19 cellular contexts compared by ENCODE assay signal in the genomic region with DNA sequence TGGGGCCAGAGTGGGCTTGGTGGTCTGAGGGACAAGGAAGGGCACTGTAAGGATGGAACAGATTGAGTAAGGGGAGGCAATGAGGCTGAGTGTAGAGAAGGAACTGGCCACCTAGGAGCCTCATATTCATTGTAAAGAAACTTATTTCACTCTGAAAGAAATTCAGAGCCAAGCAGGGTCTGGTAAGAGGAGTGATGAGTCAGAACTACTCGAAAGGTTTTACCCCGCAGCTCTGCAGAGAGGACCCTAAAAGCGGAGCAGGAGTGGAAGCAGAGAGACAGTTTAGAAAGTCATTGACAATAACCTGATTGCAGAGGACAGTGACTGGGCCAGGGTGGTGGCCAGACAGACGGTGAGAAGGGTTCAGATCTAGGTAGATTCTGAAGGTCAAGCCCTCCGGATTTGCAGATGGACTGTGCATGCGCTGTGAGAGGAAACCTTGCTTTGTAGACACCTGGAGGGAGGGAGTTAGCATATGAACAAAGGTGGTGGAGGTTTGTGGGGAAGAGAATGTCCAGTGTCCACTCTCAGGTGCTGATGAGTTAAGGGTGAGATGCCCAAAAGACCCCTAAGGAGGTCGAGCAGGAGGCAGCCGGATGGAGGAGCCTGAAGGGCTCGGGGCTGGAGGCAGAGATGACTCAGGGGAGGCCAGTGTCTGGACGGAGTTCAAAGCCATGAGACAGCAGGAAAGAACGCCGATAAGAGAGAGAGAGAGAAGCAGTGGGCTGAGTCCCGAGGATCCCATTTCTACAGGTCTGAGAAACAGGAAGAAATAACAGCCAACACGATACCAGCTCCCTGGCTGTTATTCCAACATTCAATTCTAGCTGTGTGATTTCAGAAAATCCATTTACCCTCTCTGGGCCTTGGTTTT.
DNase-seq lines count a peak whose midpoint lies in the region; ATAC-seq and TF ChIP-seq lines count a peak whose summit lies in the region.
"Had no signal": no experiment of that assay in that cellular context is flagged by ENCODE, and none has a peak within 500 bp of the region (broad histone marks: within the 10 kb centered on the region; RNA-seq: fewer than 3 reads in every experiment).

No MANE protein-coding gene starts in this region.

- no TSS peak for BruUV-seq in HCT116 (replicated peaks; lab: Mats Ljungman, UMichigan)

- no peak overlapping the region for H2AK5ac ChIP-seq in trophoblast cell (ENCODE audit: low read length)

- H3K9me2 ChIP-seq in HCT116 (ENCODE audit: insufficient read depth) (no peaks in the 10 kb centered on the region), hepatocyte (replicated peaks; ENCODE audit: insufficient read depth) (no peaks in the 10 kb centered on the region)

- H3K79me2 ChIP-seq in HCT116 (ENCODE audit: insufficient read depth, low read length) (no peaks in the 10 kb centered on the region), hepatocyte (no peaks in the 10 kb centered on the region), trophoblast cell (ENCODE audit: control insufficient read depth, insufficient read depth, low read length, poor library complexity) (no peaks in the 10 kb centered on the region)

- no peak overlapping the region for H2BK120ac ChIP-seq in trophoblast cell (ENCODE audit: insufficient read depth, low read length, poor library complexity)

- TF ChIP-seq RAD21 in HCT116 (IDR thresholded peaks at IDR 0.05; ENCODE audit: low read depth) = no peak

- H2BK5ac ChIP-seq in trophoblast cell (ENCODE audit: low read depth, low read length, poor library complexity) = no peak overlapping the region

- CTCF ChIA-PET in HCT116 (lab: Charles Lee) = no interaction called here

- intact Hi-C loops in HCT116 (cut with micrococcal nuclease) (no loop called here), heart left ventricle (cut with DNase I) (no loop called here)

- no peak overlapping the region for H4K8ac ChIP-seq in trophoblast cell (ENCODE audit: low read depth, low read length)

- 75% methylated on average over 14 of the region's 14 CpGs for WGBS in hepatocyte (ENCODE audit: low lambda C conversion rate, missing lambda C conversion rate)
- WGBS in trophoblast cell (ENCODE audit: extremely low coverage, insufficient coverage, insufficient read length) = no CpG with 5 or more reads among the region's 14 CpGs
- WGBS in heart left ventricle, 4 donors = 60 to 67% (median 65%) methylated on average over 14 of the region's 14 CpGs

- H3K36me3 ChIP-seq in HCT116 (ENCODE audit: control insufficient read depth in 1 of 2, insufficient read depth in 2 of 2, low read length in 2 of 2) = no peaks in the 10 kb centered on the region
- H3K36me3 ChIP-seq in hepatocyte (replicated peaks; ENCODE audit: insufficient read depth, low read depth) = no peaks in the 10 kb centered on the region
- no peaks in the 10 kb centered on the region for H3K36me3 ChIP-seq in trophoblast cell (ENCODE audit: control insufficient read depth in 1 of 2, insufficient read depth in 2 of 2, low read length in 2 of 2)
- no peaks in the 10 kb centered on the region for H3K36me3 ChIP-seq in heart left ventricle
- H3K36me3 ChIP-seq: Peyer's patch had no signal

- H3K4me1 ChIP-seq in HCT116 (ENCODE audit: control insufficient read depth in 1 of 2, insufficient read depth in 2 of 2, low read length in 2 of 2) (peaks cover 0 to 21% of the 10 kb centered on the region in 2 experiments; a peak in 2 of 4 replicates), hepatocyte (ENCODE audit: insufficient read depth) (peaks cover 5% of the 10 kb centered on the region), trophoblast cell (ENCODE audit: control insufficient read depth in 1 of 2, insufficient read depth in 2 of 2, low read length in 2 of 2) (no peaks in the 10 kb centered on the region), heart left ventricle (no peaks in the 10 kb centered on the region)
- H3K4me1 ChIP-seq: Peyer's patch had no signal

- H3K18ac ChIP-seq in trophoblast cell (ENCODE audit: low read length) = no peak overlapping the region

- H4K20me1 ChIP-seq in HCT116 (ENCODE audit: insufficient read depth) (no peaks in the 10 kb centered on the region), hepatocyte (ENCODE audit: insufficient read depth, poor library complexity, severe bottlenecking) (no peaks in the 10 kb centered on the region)

- H4K91ac ChIP-seq in trophoblast cell (ENCODE audit: low read depth, low read length) = no peak overlapping the region

- TF ChIP-seq POLR2A in HCT116 (IDR thresholded peaks at IDR 0.05; ENCODE audit: borderline replicate concordance, extremely low read depth, insufficient read depth, insufficient read length) (no peak), heart left ventricle (IDR thresholded peaks at IDR 0.05) (no peak)

- no peak overlapping the region for H3K9ac ChIP-seq in HCT116 (ENCODE audit: low read length)
- H3K9ac ChIP-seq in trophoblast cell (ENCODE audit: low read length) = no peak overlapping the region
- H3K9ac ChIP-seq: KMS-11 had no signal

- H2BK12ac ChIP-seq in trophoblast cell (ENCODE audit: low read length) = no peak overlapping the region

- peaks cover 92% of the 10 kb centered on the region for H3K27me3 ChIP-seq in HCT116 (ENCODE audit: insufficient read depth, low read length)
- H3K27me3 ChIP-seq in hepatocyte = no peaks in the 10 kb centered on the region
- no peaks in the 10 kb centered on the region for H3K27me3 ChIP-seq in trophoblast cell (ENCODE audit: insufficient read depth, low read length)
- peaks cover 0 to 36% (median 8%) of the 10 kb centered on the region in 9 donors for H3K27me3 ChIP-seq in heart left ventricle
- H3K27me3 ChIP-seq: Peyer's patch had no signal

- no peak overlapping the region for H3K14ac ChIP-seq in trophoblast cell (ENCODE audit: low read length)

- H3K27ac ChIP-seq in HCT116 (ENCODE audit: low read depth, low read length) (no peak overlapping the region), hepatocyte (no peak overlapping the region), trophoblast cell (ENCODE audit: low read depth, low read length) (no peak overlapping the region), heart left ventricle (no peak overlapping the region)
- H3K27ac ChIP-seq: KMS-11, Peyer's patch had no signal

- peak overlapping the region; percentile 26 for H3K4me2 ChIP-seq in HCT116 (ENCODE audit: low read length)
- no peak overlapping the region for H3K4me2 ChIP-seq in hepatocyte
- H3K4me2 ChIP-seq in trophoblast cell (ENCODE audit: low read length) = no peak overlapping the region
- H3K4me2 ChIP-seq: KMS-11 had no signal

- H4K12ac ChIP-seq in trophoblast cell (ENCODE audit: low read depth, low read length) = no peak overlapping the region

- no peak overlapping the region for H3K4ac ChIP-seq in trophoblast cell (ENCODE audit: low read depth, low read length)

- RAD21 ChIA-PET in HCT116 (lab: Charles Lee; ENCODE audit: low non-redundant PET in 1 of 2, low total read pairs in 2 of 2, uncharacterized antibody in 2 of 2, unreplicated experiment in 2 of 2) = no interaction called here

- no peaks in the 10 kb centered on the region for H3K79me1 ChIP-seq in trophoblast cell (ENCODE audit: low read length)

- DNase-seq in A172 (ENCODE audit: low spot score) (peak; percentile 68), HCT116 (ENCODE audit: low read depth, low spot score) (peak; percentile 10), SW480 (ENCODE audit: low spot score) (peak; percentile 57), hepatocyte (ENCODE audit: low spot score) (peak; percentile 35), trophoblast cell (no peak), heart left ventricle (no peak)
- DNase-seq: AML-193, Calu3, MM.1S, NCI-H1092 treated with DMSO at 0.1 percent for 48 hours, NCI-H1694, NCI-H226, NCI-H524 treated with DMSO at 0.1 percent for 48 hours, Peyer's patch, SHP77 treated with DMSO at 0.1 percent for 48 hours had no signal

- H3K4me3 ChIP-seq in HCT116 (replicated peaks in 1 of 2; ENCODE audit: low read depth in 1 of 2, low read length in 2 of 2) (no peak overlapping the region), hepatocyte (no peak overlapping the region), trophoblast cell (ENCODE audit: low read depth, low read length) (no peak overlapping the region), heart left ventricle (no peak overlapping the region)
- H3K4me3 ChIP-seq: Peyer's patch had no signal

- no peak for TF ChIP-seq CTCF in HCT116 (IDR thresholded peaks at IDR 0.05 in 2 of 3, conservative IDR thresholded peaks at IDR 0.05 in 1 of 3; ENCODE audit: borderline replicate concordance in 1 of 3, insufficient read depth in 1 of 3, low read depth in 2 of 3, low read length in 2 of 3)
- TF ChIP-seq CTCF in hepatocyte (IDR thresholded peaks at IDR 0.05; ENCODE audit: poor library complexity) = no peak
- no peak for TF ChIP-seq CTCF in heart left ventricle (IDR thresholded peaks at IDR 0.05)

- POLR2A ChIA-PET in HCT116 (lab: Charles Lee) = no interaction called here

- H3K9me3 ChIP-seq in HCT116 (ENCODE audit: control insufficient read depth in 1 of 2, insufficient read depth in 1 of 2, low read depth in 1 of 2, low read length in 2 of 2) (no peaks in the 10 kb centered on the region), hepatocyte (ENCODE audit: low read depth) (no peaks in the 10 kb centered on the region), trophoblast cell (ENCODE audit: insufficient read depth, low read depth, low read length) (peaks cover 2% of the 10 kb centered on the region), heart left ventricle (peaks cover 0 to 14% (median 0%) of the 10 kb centered on the region in 12 donors)
- H3K9me3 ChIP-seq: Peyer's patch had no signal

- ATAC-seq in HCT116 (peak; percentile 65), GM18873 (IDR thresholded peaks at IDR 0.05; ENCODE audit: low FRiP score, unreplicated experiment) (no peak), GM21528 (IDR thresholded peaks at IDR 0.05; ENCODE audit: low FRiP score, unreplicated experiment) (no peak), heart left ventricle (no peak)
- ATAC-seq: SK-N-SH treated with all-trans-retinoic acid at 6 μM for 48 hours had no signal

- H2AFZ ChIP-seq in HCT116 (ENCODE audit: low read depth, low read length, poor library complexity, severe bottlenecking) = no peak overlapping the region
- H2AFZ ChIP-seq in hepatocyte = no peak overlapping the region
- no peak overlapping the region for H2AFZ ChIP-seq in trophoblast cell (ENCODE audit: insufficient read depth, low read length, poor library complexity)

- no peak overlapping the region for H3K23ac ChIP-seq in trophoblast cell (ENCODE audit: low read length)

TF ChIP-seq in HCT116, 20 proteins besides CTCF, POLR2A, EP300 and RAD21:
- TF ChIP-seq SP1 (IDR thresholded peaks at IDR 0.05; ENCODE audit: low read depth) (no peak), FOSL1 (IDR thresholded peaks at IDR 0.05; ENCODE audit: low read depth) (0 out of 2 replicates have a peak, but pooled peaks have one; percentile 11)

Comparison
In these comparisons a context has a peak if more than half of its experiments do, and no peak if none do; other contexts are left out.
1. DNase-seq: peak in A172 (single experiment), HCT116 (single experiment), SW480 (single experiment) and hepatocyte (single experiment); none in trophoblast cell (0 of 2) and heart left ventricle (0 of 5).